ENCODE assay signal across 3 cellular contexts in genomic region chr6:75778757-75779156, GRCh38.
TF ChIP-seq lines count a peak whose summit lies in the region.

No MANE protein-coding gene starts in this region.

TF ChIP-seq in HepG2, 621 proteins besides CTCF, POLR2A, EP300 and RAD21:
- TF ChIP-seq TFDP1 (CRISPR knock-in tag; IDR thresholded peaks at IDR 0.05; ENCODE audit: borderline replicate concordance): no peak
- peak; percentile 37; the same call in 1 of the 2 replicates for TF ChIP-seq ZBTB33 (CRISPR knock-in tag; IDR thresholded peaks at IDR 0.05)

TF ChIP-seq in HEK293, 187 proteins besides CTCF, POLR2A, EP300 and RAD21:
- no peak for TF ChIP-seq ZNF37A (tag by site-specific recombination; IDR thresholded peaks at IDR 0.05)
- no peak for TF ChIP-seq ZNF571 (tag by site-specific recombination; IDR thresholded peaks at IDR 0.05)
- peak; percentile 93 for TF ChIP-seq ZNF585B (tag by site-specific recombination; IDR thresholded peaks at IDR 0.05)
- no peak for TF ChIP-seq ZNF837 (tag by site-specific recombination; IDR thresholded peaks at IDR 0.05)

TF ChIP-seq in K562, 482 proteins besides CTCF, POLR2A, EP300 and RAD21:
- TF ChIP-seq GMEB1 (CRISPR knock-in tag; IDR thresholded peaks at IDR 0.05): no peak
- peak; percentile 93 for TF ChIP-seq ZBTB33 (CRISPR knock-in tag; IDR thresholded peaks at IDR 0.05)
